In genomic region chr2:180960982-180961381, GRCh38 we compare ENCODE assay signal across 28 cellular contexts.
"Had no signal": no experiment of that assay in that cellular context is flagged by ENCODE, and none has a peak within 500 bp of the region (broad histone marks: within the 10 kb centered on the region; RNA-seq: fewer than 3 reads in every experiment).

No MANE protein-coding gene starts in this region.

- H3K36me3 ChIP-seq: colonic mucosa, esophagus muscularis mucosa, heart right ventricle, lower lobe of right lung, prostate gland, right atrium auricular region, sigmoid colon, spleen, thoracic aorta, transverse colon, vagina had no signal

- H3K4me3 ChIP-seq: colonic mucosa, esophagus muscularis mucosa, heart right ventricle, lower lobe of right lung, prostate gland, right atrium auricular region, sigmoid colon, spleen, thoracic aorta, transverse colon, vagina had no signal

- H3K4me3 Mint-ChIP-seq: dendritic cell treated with granulocyte-macrophage colony-stimulating factor and Interleukin-4, amounts not matched to agents 40 ng/mL and 50 ng/mL, for 4 days; naive thymus-derived CD8-positive, alpha-beta T cell; nephron progenitor cell; stimulated activated memory B cell treated with anti-CD40 and anti-IgM and Interleukin-4, amounts not matched to agents 10 μg/mL and 1 μg/mL and 100 μg/mL, for 72 hours had no signal

- H3K27me3 ChIP-seq: colonic mucosa, esophagus muscularis mucosa, heart right ventricle, right atrium auricular region, sigmoid colon, spleen, transverse colon, vagina had no signal

- H3K27me3 Mint-ChIP-seq: dendritic cell treated with granulocyte-macrophage colony-stimulating factor and Interleukin-4, amounts not matched to agents 40 ng/mL and 50 ng/mL, for 4 days had no signal

- H3K4me1 ChIP-seq: colonic mucosa, esophagus muscularis mucosa, lower lobe of right lung, prostate gland, right atrium auricular region, sigmoid colon, spleen, transverse colon, vagina had no signal

- ATAC-seq: heart right ventricle; left colon; left ventricle myocardium superior; lower lobe of right lung; naive thymus-derived CD8-positive, alpha-beta T cell; stimulated activated memory B cell treated with anti-CD40 and anti-IgM and Interleukin-4, amounts not matched to agents 10 μg/mL and 1 μg/mL and 100 μg/mL, for 72 hours; stimulated activated naive CD8-positive, alpha-beta T cell treated with anti-CD3 and anti-CD28 coated beads, Interleukin-15, Interleukin-2, amounts not matched to agents 100 U/mL and 50 U/mL, for 24 hours had no signal

- FAIRE-seq: endothelial cell of umbilical vein, islet of Langerhans had no signal

- H3K9me3 ChIP-seq: colonic mucosa, esophagus muscularis mucosa, heart right ventricle, lower lobe of right lung, prostate gland, right atrium auricular region, sigmoid colon, spleen, thoracic aorta, transverse colon, vagina had no signal

- H3K36me3 Mint-ChIP-seq: naive thymus-derived CD8-positive, alpha-beta T cell; stimulated activated memory B cell treated with anti-CD40 and anti-IgM and Interleukin-4, amounts not matched to agents 10 μg/mL and 1 μg/mL and 100 μg/mL, for 72 hours had no signal

- H3K27ac Mint-ChIP-seq: dendritic cell treated with granulocyte-macrophage colony-stimulating factor and Interleukin-4, amounts not matched to agents 40 ng/mL and 50 ng/mL, for 4 days; naive thymus-derived CD8-positive, alpha-beta T cell; nephron progenitor cell; stimulated activated memory B cell treated with anti-CD40 and anti-IgM and Interleukin-4, amounts not matched to agents 10 μg/mL and 1 μg/mL and 100 μg/mL, for 72 hours had no signal

- H3K9me3 Mint-ChIP-seq: dendritic cell treated with granulocyte-macrophage colony-stimulating factor and Interleukin-4, amounts not matched to agents 40 ng/mL and 50 ng/mL, for 4 days; naive thymus-derived CD8-positive, alpha-beta T cell; nephron progenitor cell; stimulated activated memory B cell treated with anti-CD40 and anti-IgM and Interleukin-4, amounts not matched to agents 10 μg/mL and 1 μg/mL and 100 μg/mL, for 72 hours had no signal

- DNase-seq: colonic mucosa; effector memory CD4-positive, alpha-beta T cell; foreskin melanocyte; glutamatergic neuron; heart right ventricle; hippocampal formation; kidney glomerular epithelial cell; left colon; left ventricle myocardium superior; lower lobe of right lung; naive thymus-derived CD8-positive, alpha-beta T cell; nephron progenitor cell; nucleus accumbens; sigmoid colon; spleen; stimulated activated CD4-positive, alpha-beta T cell treated with anti-CD3 and anti-CD28 coated beads, Interleukin-4, amount 100 ng/mL, for 4 hours; stimulated activated naive CD8-positive, alpha-beta T cell treated with anti-CD3 and anti-CD28 coated beads, Interleukin-15, Interleukin-2, amounts not matched to agents 100 U/mL and 50 U/mL, for 24 hours; substantia nigra; transverse colon had no signal

- H3K27ac ChIP-seq: colonic mucosa, esophagus muscularis mucosa, heart right ventricle, lower lobe of right lung, prostate gland, right atrium auricular region, sigmoid colon, spleen, thoracic aorta, transverse colon, vagina had no signal

- H3K4me1 Mint-ChIP-seq: naive thymus-derived CD8-positive, alpha-beta T cell; nephron progenitor cell; stimulated activated memory B cell treated with anti-CD40 and anti-IgM and Interleukin-4, amounts not matched to agents 10 μg/mL and 1 μg/mL and 100 μg/mL, for 72 hours had no signal
